ENCODE assay signal across 1 cellular context in genomic region chr17:35808240-35808961, GRCh38.
TF ChIP-seq lines count a peak whose summit lies in the region.

No MANE protein-coding gene starts in this region.

TF ChIP-seq in K562, 482 proteins besides CTCF, POLR2A, EP300 and RAD21 (continued from another document and continues in another):
- TF ChIP-seq ZBTB43 (CRISPR knock-in tag; IDR thresholded peaks at IDR 0.05): peak; percentile 56; the same call in 1 of the 2 replicates
- no peak for TF ChIP-seq ZNF561 (CRISPR knock-in tag; conservative IDR thresholded peaks at IDR 0.05)
- 0 out of 4 replicates have a peak, but pooled peaks of 1 of the 2 experiments have one; percentile 5 for TF ChIP-seq TEAD1 (CRISPR knock-in tag; IDR thresholded peaks at IDR 0.05)
- no peak for TF ChIP-seq ATF2 (CRISPR knock-in tag; IDR thresholded peaks at IDR 0.05)
- TF ChIP-seq CREM (IDR thresholded peaks at IDR 0.05; ENCODE audit: low read depth): no peak
- TF ChIP-seq ARID3B (CRISPR knock-in tag; IDR thresholded peaks at IDR 0.05; ENCODE audit: borderline replicate concordance): no peak
- 0 out of 2 replicates have a peak, but pooled peaks have one; percentile 55 for TF ChIP-seq ZNF592 (IDR thresholded peaks at IDR 0.05)
- TF ChIP-seq SREBF2 (CRISPR knock-in tag; IDR thresholded peaks at IDR 0.05): no peak
- no peak for TF ChIP-seq KDM2B (CRISPR knock-in tag; IDR thresholded peaks at IDR 0.05)
- no peak for TF ChIP-seq ATF7 (IDR thresholded peaks at IDR 0.05)
- TF ChIP-seq SMARCA4 (IDR thresholded peaks at IDR 0.05): no peak
- no peak for TF ChIP-seq ZNF384 (IDR thresholded peaks at IDR 0.05; ENCODE audit: low read depth, low read length)
- TF ChIP-seq HOMEZ (CRISPR knock-in tag; IDR thresholded peaks at IDR 0.05): 0 out of 2 replicates have a peak, but pooled peaks have one; percentile 30
- TF ChIP-seq SMAD1 (IDR thresholded peaks at IDR 0.05; ENCODE audit: low read depth, low read length, partially characterized antibody): no peak
- TF ChIP-seq RAD51 (IDR thresholded peaks at IDR 0.05; ENCODE audit: borderline replicate concordance, low read depth): no peak
- peak; percentile 65 for TF ChIP-seq BRD9 (IDR thresholded peaks at IDR 0.05; ENCODE audit: low read depth, partially characterized antibody)
- no peak for TF ChIP-seq ZBTB8A (IDR thresholded peaks at IDR 0.05; ENCODE audit: partially characterized antibody)
- no peak for TF ChIP-seq CHD4 (IDR thresholded peaks at IDR 0.05; ENCODE audit: insufficient read depth, insufficient replicate concordance, low read depth, low read length, poor library complexity, severe bottlenecking)
- TF ChIP-seq ZFX (CRISPR knock-in tag; IDR thresholded peaks at IDR 0.05): no peak; the same call in 1 of the 2 replicates
- TF ChIP-seq DDX20 (tag; IDR thresholded peaks at IDR 0.05; ENCODE audit: low read depth): no peak
- TF ChIP-seq SMC3 (conservative IDR thresholded peaks at IDR 0.05; ENCODE audit: insufficient read depth, low read depth, low read length): no peak
- TF ChIP-seq YBX1 (IDR thresholded peaks at IDR 0.05): no peak
- no peak for TF ChIP-seq CHD1 (IDR thresholded peaks at IDR 0.05; ENCODE audit: low read length)
- TF ChIP-seq FOXJ2 (tag; IDR thresholded peaks at IDR 0.05): no peak
- TF ChIP-seq PCBP2 (IDR thresholded peaks at IDR 0.05; ENCODE audit: low read depth, low read length, poor library complexity, severe bottlenecking): no peak
- 0 out of 2 replicates have a peak, but pooled peaks have one; percentile 29 for TF ChIP-seq FOXK1 (CRISPR knock-in tag; IDR thresholded peaks at IDR 0.05; ENCODE audit: borderline replicate concordance)
- TF ChIP-seq TCF3 (CRISPR knock-in tag; IDR thresholded peaks at IDR 0.05): no peak
- TF ChIP-seq WHSC1 (IDR thresholded peaks at IDR 0.05; ENCODE audit: low read length): no peak
- TF ChIP-seq SRSF1 (IDR thresholded peaks at IDR 0.05; ENCODE audit: low read depth, low read length): no peak
- TF ChIP-seq ZNF146 (CRISPR knock-in tag; IDR thresholded peaks at IDR 0.05; ENCODE audit: unreplicated experiment): no peak
- 0 out of 4 replicates have a peak, but pooled peaks of 1 of the 2 experiments have one; percentile 10 for TF ChIP-seq ZMIZ1 (IDR thresholded peaks at IDR 0.05; ENCODE audit: low read depth in 2 of 2, low read length in 2 of 2)
- no peak for TF ChIP-seq CHAMP1 (IDR thresholded peaks at IDR 0.05)
- no peak for TF ChIP-seq ZNF512 (tag; IDR thresholded peaks at IDR 0.05)
- TF ChIP-seq BRD4 (IDR thresholded peaks at IDR 0.05): no peak
- TF ChIP-seq CBFA2T3 (IDR thresholded peaks at IDR 0.05): no peak
- TF ChIP-seq ZNF3 (CRISPR knock-in tag; IDR thresholded peaks at IDR 0.05): peak; percentile 70; the same call in 1 of the 2 replicates
- TF ChIP-seq ZBTB11 (CRISPR knock-in tag; IDR thresholded peaks at IDR 0.05): no peak
- TF ChIP-seq GTF2E2 (tag; IDR thresholded peaks at IDR 0.05): 0 out of 2 replicates have a peak, but pooled peaks have one; percentile 63
- TF ChIP-seq TCF15 (CRISPR knock-in tag; IDR thresholded peaks at IDR 0.05): no peak
